Comparison of ENCODE assay signal across 9 cellular contexts in genomic region chr1:37481289-37482003, GRCh38. TPM values are rescaled to one million over a fixed set of nuclear protein-coding genes. Genes with fewer than 3 reads are reported as not detected.
DNase-seq lines count a peak whose midpoint lies in the region; ATAC-seq, FAIRE-seq and TF ChIP-seq lines count a peak whose summit lies in the region.
"Had no signal": no experiment of that assay in that cellular context is flagged by ENCODE, and none has a peak within 500 bp of the region (broad histone marks: within the 10 kb centered on the region; RNA-seq: fewer than 3 reads in every experiment).

No MANE protein-coding gene starts in this region.

- peaks cover 8% of the 10 kb centered on the region; the same call in 1 of the 2 replicates for H3K79me1 ChIP-seq in H1 (ENCODE audit: low read depth, low read length)

- no peaks in the 10 kb centered on the region for H3K27me3 ChIP-seq in H1 (replicated peaks in 1 of 4; ENCODE audit: control insufficient read depth in 3 of 4, extremely low read depth in 1 of 4, insufficient read depth in 3 of 4, low read length in 3 of 4)
- no peaks in the 10 kb centered on the region for H3K27me3 ChIP-seq in brain microvascular endothelial cell (replicated peaks)

- TF ChIP-seq POLR2A in GM19193 (IDR thresholded peaks at IDR 0.05; ENCODE audit: extremely low read depth, insufficient read depth, insufficient read length) (peak; percentile 40), H1 (IDR thresholded peaks at IDR 0.05; ENCODE audit: control extremely low read depth in 1 of 2, low read depth in 2 of 2, low read length in 2 of 2) (no peak)

- H2AFZ ChIP-seq in H1 (ENCODE audit: low read length): no peak overlapping the region

- no peak overlapping the region for H4K5ac ChIP-seq in H1 (ENCODE audit: insufficient read length, low read depth, low read length)

- H4K91ac ChIP-seq in H1 (replicated peaks; ENCODE audit: insufficient read length, low read length): no peak overlapping the region

- no peak overlapping the region for H3K27ac ChIP-seq in H1 (ENCODE audit: low read depth, low read length)
- no peak overlapping the region for H3K27ac ChIP-seq in brain microvascular endothelial cell

- FAIRE-seq in H1 (lab: Jason Lieb, UNC): no peak

- H2BK120ac ChIP-seq in H1 (replicated peaks; ENCODE audit: low read depth, low read length): no peak overlapping the region

- no peak overlapping the region for H3K23ac ChIP-seq in H1 (ENCODE audit: insufficient read length)

- H3K4me1 ChIP-seq in H1 (replicated peaks in 1 of 4; ENCODE audit: control insufficient read depth in 3 of 4, insufficient read depth in 4 of 4, low read length in 3 of 4): peaks cover 0 to 27% (median 16%) of the 10 kb centered on the region in 4 experiments; a peak in 6 of 7 replicates

- TF ChIP-seq CTCF in H1 (IDR thresholded peaks at IDR 0.05; ENCODE audit: control extremely low read depth in 1 of 3, insufficient read depth in 1 of 3, low read depth in 1 of 3, low read length in 3 of 3) (no peak), brain microvascular endothelial cell (IDR thresholded peaks at IDR 0.05; ENCODE audit: low read depth, low read length, missing control alignments) (no peak)

- H2BK5ac ChIP-seq in H1 (ENCODE audit: low read depth, low read length): no peak overlapping the region

- CTCF ChIA-PET in H1 (lab: Charles Lee; ENCODE audit: partially characterized antibody): interaction anchor here (21.7 kb wide), 1 partner anchor 28 kb away, joined by 382 read pairs; no protein-coding TSS in a partner anchor

- H3K4ac ChIP-seq in H1 (replicated peaks; ENCODE audit: insufficient read length, low read depth, low read length): no peak overlapping the region

- no peaks in the 10 kb centered on the region for H3K23me2 ChIP-seq in H1 (ENCODE audit: low read depth, low read length)

- peak; percentile 55 to 66 for DNase-seq in activated CD4-positive, alpha-beta T cell treated with anti-CD3 and anti-CD28 coated beads, Interleukin-2, amount 50 U/mL, for 48 hours
- DNase-seq in H1 (ENCODE audit: low read depth in 1 of 2, low spot score in 2 of 2) (no peak), brain microvascular endothelial cell (no peak), NCI-H146 (lab: John Stamatoyannopoulos, UW) (no peak), cerebellum (ENCODE audit: low spot score) (no peak)
- peak; percentile 32 for DNase-seq in stimulated activated CD4-positive, alpha-beta T cell treated with anti-CD3 and anti-CD28 coated beads, Interleukin-4, amount 100 ng/mL, for 1 hour
- DNase-seq: Kasumi-1 had no signal

- no peak for TF ChIP-seq RAD21 in H1 (IDR thresholded peaks at IDR 0.05 in 1 of 2, conservative IDR thresholded peaks at IDR 0.05 in 1 of 2; ENCODE audit: low read depth in 2 of 2, low read length in 2 of 2)

- H2BK12ac ChIP-seq in H1 (ENCODE audit: low read depth, low read length): no peak overlapping the region

- no peak overlapping the region for H3K18ac ChIP-seq in H1 (ENCODE audit: extremely low read depth, low read length)

- no peak overlapping the region for H3K4me2 ChIP-seq in H1 (ENCODE audit: insufficient read depth in 1 of 2, low read depth in 2 of 2, low read length in 2 of 2)

- WGBS in H1 (ENCODE audit: extremely low coverage in 1 of 2, insufficient coverage in 1 of 2, insufficient read length in 1 of 2, insufficient replicate concordance in 2 of 2, low coverage in 1 of 2, low lambda C conversion rate in 2 of 2, missing lambda C conversion rate in 1 of 2), 2 experiments: 92% methylated on average over 25 of the region's 26 CpGs; no CpG with 5 or more reads in 1 of the 2 experiments

- in situ Hi-C loops in brain microvascular endothelial cell (cut with HindIII; ENCODE audit: low pct_ligation_motif_present, low sequenced_read_pairs): no loop called here

- H3K9ac ChIP-seq in H1 (replicated peaks in 1 of 4; ENCODE audit: extremely low read depth in 1 of 4, low read depth in 3 of 4, low read length in 3 of 4): no peak overlapping the region

- H3K36me3 ChIP-seq in H1 (ENCODE audit: control insufficient read depth in 2 of 4, insufficient read depth in 4 of 4, low read length in 3 of 4) (peaks cover 9 to 36% (median 26%) of the 10 kb centered on the region in 4 experiments; a peak in 7 of 8 replicates), brain microvascular endothelial cell (replicated peaks) (peaks cover 73% of the 10 kb centered on the region)

- peaks cover 0 to 15% of the 10 kb centered on the region in 2 experiments; a peak in 2 of 4 replicates for H3K79me2 ChIP-seq in H1 (ENCODE audit: control insufficient read depth in 1 of 2, insufficient read depth in 2 of 2, low read length in 2 of 2)

- H4K8ac ChIP-seq in H1 (ENCODE audit: extremely low read depth, insufficient read depth, low read length): 0 out of 2 replicates have a peak overlapping the region, but pooled peaks have one; percentile 11

- POLR2A ChIA-PET in H1 (lab: Charles Lee; ENCODE audit: partially characterized antibody): interaction anchor here (1.0 kb wide), 1 partner anchor 81 kb away, joined by 3 read pairs; no protein-coding TSS in a partner anchor

- no peak overlapping the region for H3K14ac ChIP-seq in H1 (ENCODE audit: insufficient read length)

- no peak overlapping the region for H2BK15ac ChIP-seq in H1 (ENCODE audit: low read length)

- TF ChIP-seq EP300 in H1 (IDR thresholded peaks at IDR 0.05; ENCODE audit: borderline replicate concordance in 1 of 2, low read depth in 2 of 2, low read length in 2 of 2): no peak

- no peak overlapping the region for H2AK5ac ChIP-seq in H1 (ENCODE audit: low read depth, low read length)

- ATAC-seq in HG03571 (IDR thresholded peaks at IDR 0.05; ENCODE audit: unreplicated experiment): no peak

- no peaks in the 10 kb centered on the region for H3K9me3 ChIP-seq in H1 (ENCODE audit: insufficient read depth in 2 of 2, low read depth in 1 of 2, low read length in 1 of 2)

- H3K4me3 ChIP-seq in H1 (ENCODE audit: extremely low read depth in 1 of 4, insufficient read depth in 2 of 4, low read depth in 3 of 4, low read length in 4 of 4) (no peak overlapping the region), brain microvascular endothelial cell (ENCODE audit: low read depth, low read length) (no peak overlapping the region)

- no peak overlapping the region for H2BK20ac ChIP-seq in H1 (ENCODE audit: low read length)

- H3K56ac ChIP-seq in H1 (replicated peaks; ENCODE audit: insufficient read length, low read depth, low read length): no peak overlapping the region

- H4K20me1 ChIP-seq in H1 (replicated peaks in 1 of 2; ENCODE audit: control insufficient read depth in 1 of 2, insufficient read depth in 2 of 2, low read length in 2 of 2): peaks cover 4 to 11% of the 10 kb centered on the region in 2 experiments

TF ChIP-seq in H1, 55 proteins besides CTCF, POLR2A, EP300 and RAD21 (continues in another document):
- TF ChIP-seq E2F6 (IDR thresholded peaks at IDR 0.05): no peak
- TF ChIP-seq SRF (IDR thresholded peaks at IDR 0.05; ENCODE audit: low read depth, low read length): no peak

RNA-seq across cellular contexts. Expression of gene ZC3H12A, which starts 7.1 kb away (rescaled TPM):
- 7.4 TPM in 2 replicates for total RNA-seq in H1 (2021; fragmentation: NEBNext Ultra II Directional; extraction: Animal tissue kit (Norgen Biotek cat#: 25700))
- 10.0 and 13.7 TPM in 2 replicates for polyA plus RNA-seq in H1 (2011; rRNA removed)
- 8.1 TPM for polyA plus RNA-seq in H1 (2011; cell fraction: cytosol; rRNA removed)
- polyA plus RNA-seq in H1 (2011; cell fraction: nucleus; rRNA removed): 20.1 TPM
- 5.6 to 7.4 TPM (median 6.7 TPM) in 4 replicates for polyA plus RNA-seq in H1 (2012, experiment 1 of 2)
- 6.9 TPM for polyA plus RNA-seq in H1 (2012, experiment 2 of 2)
- 4.6 TPM for polyA plus RNA-seq in H1 (2013, experiment 1 of 2)
- polyA plus RNA-seq in H1 (2013, experiment 2 of 2): 4.4 TPM
- polyA minus RNA-seq in H1 (2011; rRNA and poly(A)+ RNA removed): 4.1 and 7.6 TPM in 2 replicates
- 3.1 TPM for polyA minus RNA-seq in H1 (2011; cell fraction: cytosol; rRNA and poly(A)+ RNA removed)
- 5.9 TPM for polyA minus RNA-seq in H1 (2011; cell fraction: nucleus; rRNA and poly(A)+ RNA removed)
- total RNA-seq in cerebellum: 0.64 TPM

RNA-seq across cellular contexts. Expression of gene MEAF6, which starts 33.1 kb away (rescaled TPM):
- 36.9 and 38.8 TPM in 2 replicates for total RNA-seq in H1 (2021; fragmentation: NEBNext Ultra II Directional; extraction: Animal tissue kit (Norgen Biotek cat#: 25700))
- polyA plus RNA-seq in H1 (2011; rRNA removed): 12.7 and 23.0 TPM in 2 replicates
- 25.2 TPM for polyA plus RNA-seq in H1 (2011; cell fraction: cytosol; rRNA removed)
- 11.0 TPM for polyA plus RNA-seq in H1 (2011; cell fraction: nucleus; rRNA removed)
- 29.3 to 41.8 TPM (median 33.7 TPM) in 4 replicates for polyA plus RNA-seq in H1 (2012, experiment 1 of 2)
- polyA plus RNA-seq in H1 (2012, experiment 2 of 2): 14.8 TPM
- polyA plus RNA-seq in H1 (2013, experiment 1 of 2): 26.5 TPM
- polyA plus RNA-seq in H1 (2013, experiment 2 of 2): 27.5 TPM
- polyA minus RNA-seq in H1 (2011; rRNA and poly(A)+ RNA removed): 10.3 and 12.0 TPM in 2 replicates
- polyA minus RNA-seq in H1 (2011; cell fraction: cytosol; rRNA and poly(A)+ RNA removed): 9.3 TPM
- 10.8 TPM for polyA minus RNA-seq in H1 (2011; cell fraction: nucleus; rRNA and poly(A)+ RNA removed)
- total RNA-seq in cerebellum: 75.5 TPM

Comparison
In these comparisons a context has a peak if more than half of its experiments do, and no peak if none do; other contexts are left out.
1. DNase-seq: peak in activated CD4-positive, alpha-beta T cell treated with anti-CD3 and anti-CD28 coated beads, Interleukin-2, amount 50 U/mL, for 48 hours (2 of 2) and stimulated activated CD4-positive, alpha-beta T cell treated with anti-CD3 and anti-CD28 coated beads, Interleukin-4, amount 100 ng/mL, for 1 hour (single experiment); none in H1 (0 of 2), brain microvascular endothelial cell (single experiment), NCI-H146 (single experiment) and cerebellum (single experiment).